8 cellular contexts compared by ENCODE assay signal in the genomic region with DNA sequence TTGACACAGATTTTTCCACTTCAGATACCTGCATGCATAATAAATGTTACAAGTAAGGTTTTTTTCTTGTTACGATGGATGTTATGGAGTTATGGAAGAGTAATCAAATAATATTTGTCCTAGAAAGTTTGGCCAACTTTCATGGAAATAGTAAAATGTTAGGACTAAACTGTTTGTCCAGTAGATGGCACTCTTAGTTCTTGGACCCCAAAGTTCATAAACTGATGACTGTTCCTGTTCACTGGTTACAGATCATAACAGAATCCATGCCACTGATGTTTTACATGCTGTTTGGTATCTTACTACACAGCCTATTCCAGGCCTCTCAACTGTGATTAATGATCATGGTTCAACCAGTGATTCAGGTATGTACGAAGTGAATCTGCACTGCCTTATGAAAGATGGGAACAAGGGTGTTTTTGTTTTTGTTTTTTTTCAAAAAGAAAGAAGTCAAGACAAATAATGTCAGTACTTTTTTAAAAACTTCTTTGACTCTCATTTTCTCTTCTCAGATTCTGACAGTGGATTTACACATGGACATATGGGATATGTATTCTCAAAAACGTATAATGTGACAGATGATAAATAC. TPM values are rescaled to one million over a fixed set of nuclear protein-coding genes. Genes with fewer than 3 reads are reported as not detected.
DNase-seq lines count a peak whose midpoint lies in the region; ATAC-seq lines count a peak whose summit lies in the region.

No MANE protein-coding gene starts in this region.

- no peak overlapping the region for H3K4ac ChIP-seq in mesendoderm (ENCODE audit: low read depth, low read length)

- no peaks in the 10 kb centered on the region for H3K9me2 ChIP-seq in GM23248 (ENCODE audit: insufficient read depth)

- no peak overlapping the region for H4K5ac ChIP-seq in mesendoderm (ENCODE audit: low read length)

- H3K79me1 ChIP-seq in mesendoderm (ENCODE audit: low read length) = no peaks in the 10 kb centered on the region

- no peak overlapping the region for H2BK120ac ChIP-seq in mesendoderm (ENCODE audit: low read depth, low read length)

- no peaks in the 10 kb centered on the region for H3K36me3 ChIP-seq in GM23248 (ENCODE audit: low read depth)
- no peaks in the 10 kb centered on the region for H3K36me3 ChIP-seq in mesendoderm (ENCODE audit: control insufficient read depth, insufficient read depth, low read length)

- no peaks in the 10 kb centered on the region for H4K20me1 ChIP-seq in GM23248 (ENCODE audit: insufficient read depth)

- no peak overlapping the region for H2BK5ac ChIP-seq in mesendoderm (ENCODE audit: low read length)

- H3K27me3 ChIP-seq in GM23248 (replicated peaks; ENCODE audit: insufficient read depth) (no peaks in the 10 kb centered on the region), mesendoderm (ENCODE audit: insufficient read depth, low read length, poor library complexity) (no peaks in the 10 kb centered on the region)

- no peak overlapping the region for H3K27ac ChIP-seq in GM23248
- no peak overlapping the region for H3K27ac ChIP-seq in mesendoderm (ENCODE audit: low read depth, low read length)

- H2AFZ ChIP-seq in GM23248 = peak overlapping the region; percentile 51

- no peak overlapping the region for H4K8ac ChIP-seq in mesendoderm (ENCODE audit: low read depth, low read length)

- H3K79me2 ChIP-seq in GM23248 (ENCODE audit: insufficient read depth) = no peaks in the 10 kb centered on the region
- no peaks in the 10 kb centered on the region for H3K79me2 ChIP-seq in mesendoderm (ENCODE audit: control insufficient read depth, insufficient read depth, low read length)

- no peak overlapping the region for H3K4me3 ChIP-seq in GM23248
- no peak overlapping the region for H3K4me3 ChIP-seq in mesendoderm (ENCODE audit: low read length)

- in situ Hi-C loops in GM23248 (cut with MboI) = no loop called here

- WGBS in GM23248 (ENCODE audit: low coverage in 1 of 2, low lambda C conversion rate in 2 of 2, missing lambda C conversion rate in 2 of 2), 2 experiments = 52 to 53% methylated on average over 3 of the region's 3 CpGs
- WGBS in mesendoderm (ENCODE audit: extremely low coverage, insufficient coverage, low lambda C conversion rate) = no CpG with 5 or more reads among the region's 3 CpGs

- H2AK5ac ChIP-seq in mesendoderm (ENCODE audit: low read length) = no peak overlapping the region

- no peak overlapping the region for H3K4me2 ChIP-seq in GM23248 (ENCODE audit: unreplicated experiment)
- no peak overlapping the region for H3K4me2 ChIP-seq in mesendoderm (ENCODE audit: low read length)

- no peaks in the 10 kb centered on the region for H3F3A ChIP-seq in GM23248 (ENCODE audit: insufficient read depth)

- peak; percentile 52 for DNase-seq in AG20443 (ENCODE audit: low spot score)
- DNase-seq in GM23248 = peak; percentile 73
- peak; percentile 12 for DNase-seq in NCI-H510A (lab: John Stamatoyannopoulos, UW)
- peak; percentile 34 for DNase-seq in dedifferentiated amniotic fluid mesenchymal stem cell (ENCODE audit: extremely low spot score)
- peak; percentile 36 for DNase-seq in mesendoderm
- no peak for DNase-seq in stimulated activated CD4-positive, alpha-beta T cell treated with anti-CD3 and anti-CD28 coated beads, Interleukin-2, amount 100 ng/mL, for 48 hours

- no peak overlapping the region for H3K56ac ChIP-seq in mesendoderm (ENCODE audit: low read length)

- no peaks in the 10 kb centered on the region for H3K4me1 ChIP-seq in GM23248 (ENCODE audit: insufficient read depth)
- no peaks in the 10 kb centered on the region for H3K4me1 ChIP-seq in mesendoderm (ENCODE audit: control insufficient read depth, low read depth, low read length)

- H2BK15ac ChIP-seq in mesendoderm (replicated peaks; ENCODE audit: low read depth) = no peak overlapping the region

- ATAC-seq in GM18907 (IDR thresholded peaks at IDR 0.05; ENCODE audit: unreplicated experiment) = no peak
- ATAC-seq in GM19023 (IDR thresholded peaks at IDR 0.05; ENCODE audit: unreplicated experiment) = no peak

- no peak overlapping the region for H3K23ac ChIP-seq in mesendoderm (ENCODE audit: low read length)

- no peaks in the 10 kb centered on the region for H3K9me3 ChIP-seq in GM23248 (ENCODE audit: low read depth)

- no peak overlapping the region for H3K9ac ChIP-seq in GM23248
- H3K9ac ChIP-seq in mesendoderm (ENCODE audit: low read length) = no peak overlapping the region

- H3K18ac ChIP-seq in mesendoderm (ENCODE audit: low read length) = no peak overlapping the region

RNA-seq across cellular contexts. Expression of a gene that starts 48.8 kb away (rescaled TPM):
- total RNA-seq in GM23248 (2014; rRNA removed; shearing (Covaris generic)) = not detected in 2 replicates
- polyA plus RNA-seq in GM23248 (2016; fragmentation: Nextera tagmentation; extraction: Ambion mirVana) = not detected in 2 replicates
- polyA plus RNA-seq in mesendoderm (2013, experiment 1 of 2) = 0.28 TPM
- 0.46 TPM for polyA plus RNA-seq in mesendoderm (2013, experiment 2 of 2)

Comparison
In these comparisons a context has a peak if more than half of its experiments do, and no peak if none do; other contexts are left out.
1. DNase-seq: peak in AG20443 (single experiment), GM23248 (single experiment), NCI-H510A (single experiment), dedifferentiated amniotic fluid mesenchymal stem cell (single experiment) and mesendoderm (single experiment); none in stimulated activated CD4-positive, alpha-beta T cell treated with anti-CD3 and anti-CD28 coated beads, Interleukin-2, amount 100 ng/mL, for 48 hours (0 of 2).